In genomic region chr12:123382684-123383083, GRCh38 we compare ENCODE assay signal across 12 cellular contexts. TPM values are rescaled to one million over a fixed set of nuclear protein-coding genes. Genes with fewer than 3 reads are reported as not detected.
DNase-seq lines count a peak whose midpoint lies in the region; ATAC-seq and TF ChIP-seq lines count a peak whose summit lies in the region.
"Had no signal": no experiment of that assay in that cellular context is flagged by ENCODE, and none has a peak within 500 bp of the region (broad histone marks: within the 10 kb centered on the region; RNA-seq: fewer than 3 reads in every experiment).

No MANE protein-coding gene starts in this region.

- DNase-seq in activated CD4-positive, alpha-beta T cell treated with anti-CD3 and anti-CD28 coated beads for 36 hours: no peak
- DNase-seq in activated CD4-positive, alpha-beta T cell treated with anti-CD3 and anti-CD28 coated beads, Interleukin-2, amount 50 U/mL, for 4 hours: no peak
- DNase-seq in MG63 (no peak), Kasumi-1 (lab: John Stamatoyannopoulos, UW) (no peak)
- DNase-seq in central memory CD8-positive, alpha-beta T cell (ENCODE audit: low spot score in 2 of 2): no peak
- no peak for DNase-seq in stimulated activated CD4-positive, alpha-beta T cell treated with anti-CD3 and anti-CD28 coated beads, Interleukin-4, amount 100 ng/mL, for 1 hour
- DNase-seq: DMS153, NCI-H748 treated with DMSO at 0.1 percent for 48 hours, SHP77 treated with DMSO at 0.1 percent for 48 hours, tibial artery had no signal

- peaks cover 19% of the 10 kb centered on the region for H3K79me2 ChIP-seq in parathyroid adenoma

- no peaks in the 10 kb centered on the region for H3K27me3 Mint-ChIP-seq in activated CD4-positive, alpha-beta T cell treated with anti-CD3 and anti-CD28 coated beads for 36 hours
- H3K27me3 Mint-ChIP-seq in central memory CD8-positive, alpha-beta T cell: no peaks in the 10 kb centered on the region

- H2AFZ ChIP-seq in parathyroid adenoma: no peak overlapping the region

- no peak for ATAC-seq in activated CD4-positive, alpha-beta T cell treated with anti-CD3 and anti-CD28 coated beads for 36 hours
- no peak for ATAC-seq in central memory CD8-positive, alpha-beta T cell (replicated peaks; ENCODE audit: extremely low read depth, poor library complexity, severe bottlenecking)
- no peak for ATAC-seq in GM19328 (IDR thresholded peaks at IDR 0.05; ENCODE audit: unreplicated experiment)

- H3K27me3 ChIP-seq in MG63 (no peaks in the 10 kb centered on the region), parathyroid adenoma (ENCODE audit: control insufficient read depth, insufficient read depth, low read length) (no peaks in the 10 kb centered on the region)
- H3K27me3 ChIP-seq: tibial artery had no signal

- H3K27ac ChIP-seq in parathyroid adenoma: peak overlapping the region; percentile 36

- TF ChIP-seq CTCF in parathyroid adenoma (IDR thresholded peaks at IDR 0.05): no peak

- peak overlapping the region; percentile 50 for H3K4me3 Mint-ChIP-seq in activated CD4-positive, alpha-beta T cell treated with anti-CD3 and anti-CD28 coated beads for 36 hours
- peak overlapping the region; percentile 54 for H3K4me3 Mint-ChIP-seq in central memory CD8-positive, alpha-beta T cell

- intact Hi-C loops in activated CD4-positive, alpha-beta T cell treated with anti-CD3 and anti-CD28 coated beads for 36 hours (cut with DNase I, micrococcal nuclease): loop anchor here (1.0 to 10.0 kb wide), 6 partner anchors 17 to 408 kb away; partner anchors contain the start of genes RILPL2 (in 2 of the 2), ATP6V0A2 (in 1 of the 2), EIF2B1 (in 1 of the 2) and GTF2H3 (in 1 of the 2)

- H3K9ac ChIP-seq in parathyroid adenoma: no peak overlapping the region

- H3K36me3 ChIP-seq in MG63 (no peaks in the 10 kb centered on the region), parathyroid adenoma (ENCODE audit: control insufficient read depth, insufficient read depth, low read length) (no peaks in the 10 kb centered on the region)
- H3K36me3 ChIP-seq: tibial artery had no signal

- POLR2A ChIA-PET in activated CD4-positive, alpha-beta T cell treated with anti-CD3 and anti-CD28 coated beads for 36 hours (lab: Charles Lee): interaction anchor here (2.3 kb wide), 1 partner anchor 18 kb away, joined by 35 read pairs; the partner anchor contains the start of gene SBNO1

- CTCF ChIA-PET in activated CD4-positive, alpha-beta T cell treated with anti-CD3 and anti-CD28 coated beads for 36 hours (lab: Charles Lee): interaction anchor here (0.9 to 1.9 kb wide), 2 partner anchors 17 to 20 kb away, joined by 3 to 20 read pairs; partner anchors contain the start of gene SBNO1

- H3K27ac Mint-ChIP-seq in activated CD4-positive, alpha-beta T cell treated with anti-CD3 and anti-CD28 coated beads for 36 hours: no peak overlapping the region
- H3K27ac Mint-ChIP-seq in central memory CD8-positive, alpha-beta T cell (ENCODE audit: low read depth): no peak overlapping the region

- H3K4me1 ChIP-seq in parathyroid adenoma: peaks cover 6% of the 10 kb centered on the region

- H3K9me3 ChIP-seq in MG63 (no peaks in the 10 kb centered on the region), parathyroid adenoma (ENCODE audit: control insufficient read depth, low read length) (no peaks in the 10 kb centered on the region)
- H3K9me3 ChIP-seq: tibial artery had no signal

- no peak overlapping the region for H3K4me2 ChIP-seq in parathyroid adenoma (ENCODE audit: low read length)

- H3K9me3 Mint-ChIP-seq in activated CD4-positive, alpha-beta T cell treated with anti-CD3 and anti-CD28 coated beads for 36 hours (ENCODE audit: low read depth): no peaks in the 10 kb centered on the region
- H3K9me3 Mint-ChIP-seq in central memory CD8-positive, alpha-beta T cell: no peaks in the 10 kb centered on the region

- H3K36me3 Mint-ChIP-seq in activated CD4-positive, alpha-beta T cell treated with anti-CD3 and anti-CD28 coated beads for 36 hours (ENCODE audit: low read depth): no peaks in the 10 kb centered on the region
- H3K36me3 Mint-ChIP-seq in central memory CD8-positive, alpha-beta T cell (ENCODE audit: insufficient read depth): peaks cover 5% of the 10 kb centered on the region

- H3K4me3 ChIP-seq in MG63 (peak overlapping the region; percentile 76; the same call in 1 of the 2 replicates), parathyroid adenoma (ENCODE audit: low read depth, low read length) (no peak overlapping the region)

- H3K4me1 Mint-ChIP-seq in activated CD4-positive, alpha-beta T cell treated with anti-CD3 and anti-CD28 coated beads for 36 hours: peaks cover 8% of the 10 kb centered on the region
- peaks cover 23% of the 10 kb centered on the region for H3K4me1 Mint-ChIP-seq in central memory CD8-positive, alpha-beta T cell

RNA-seq across cellular contexts. Expression of gene KMT5A, which starts 1.2 kb away (rescaled TPM):
- total RNA-seq in activated CD4-positive, alpha-beta T cell treated with anti-CD3 and anti-CD28 coated beads for 36 hours: 10 to 100 TPM; 47.0 to 78.4 TPM
- 53.0 and 76.8 TPM in 2 replicates for total RNA-seq in MG63 (2014; rRNA removed; shearing (Covaris generic); ENCODE audit: low replicate concordance)

RNA-seq across cellular contexts. Expression of gene SBNO1, which starts 18.0 kb away (rescaled TPM):
- 10 to 100 TPM; 49.6 to 51.1 TPM for total RNA-seq in activated CD4-positive, alpha-beta T cell treated with anti-CD3 and anti-CD28 coated beads for 36 hours
- total RNA-seq in MG63 (2014; rRNA removed; shearing (Covaris generic); ENCODE audit: low replicate concordance): 9.7 and 13.8 TPM in 2 replicates

RNA-seq across cellular contexts. Expression of gene RILPL2, which starts 53.8 kb away (rescaled TPM):
- 10 to 100 TPM; 10.4 to 12.1 TPM for total RNA-seq in activated CD4-positive, alpha-beta T cell treated with anti-CD3 and anti-CD28 coated beads for 36 hours
- total RNA-seq in MG63 (2014; rRNA removed; shearing (Covaris generic); ENCODE audit: low replicate concordance): 1.9 and 3.5 TPM in 2 replicates
